10 cellular contexts compared by ENCODE assay signal in genomic region chr1:186420923-186421322, GRCh38. TPM values are rescaled to one million over a fixed set of nuclear protein-coding genes. Genes with fewer than 3 reads are reported as not detected.
DNase-seq lines count a peak whose midpoint lies in the region; ATAC-seq, FAIRE-seq and TF ChIP-seq lines count a peak whose summit lies in the region.
"Had no signal": no experiment of that assay in that cellular context is flagged by ENCODE, and none has a peak within 500 bp of the region (broad histone marks: within the 10 kb centered on the region; RNA-seq: fewer than 3 reads in every experiment).

No MANE protein-coding gene starts in this region.

- ATAC-seq in GM19351 (IDR thresholded peaks at IDR 0.05; ENCODE audit: unreplicated experiment): peak; percentile 96
- peak; percentile 92 for ATAC-seq in HG03045 (IDR thresholded peaks at IDR 0.05; ENCODE audit: unreplicated experiment)
- ATAC-seq in naive thymus-derived CD4-positive, alpha-beta T cell: no peak

- no peaks in the 10 kb centered on the region for H3K9me3 ChIP-seq in naive thymus-derived CD4-positive, alpha-beta T cell (ENCODE audit: control insufficient read depth in 2 of 3, low read length in 3 of 3)
- H3K9me3 ChIP-seq: colonic mucosa had no signal

- no peaks in the 10 kb centered on the region for H3K27me3 Mint-ChIP-seq in CD14-positive monocyte (ENCODE audit: low read depth in 3 of 3)
- no peaks in the 10 kb centered on the region for H3K27me3 Mint-ChIP-seq in naive thymus-derived CD4-positive, alpha-beta T cell

- peaks cover 26 to 42% of the 10 kb centered on the region in 2 donors for H3K36me3 Mint-ChIP-seq in CD14-positive monocyte
- peaks cover 0 to 34% (median 27%) of the 10 kb centered on the region in 5 donors for H3K36me3 Mint-ChIP-seq in naive thymus-derived CD4-positive, alpha-beta T cell

- intact Hi-C loops in CD14-positive monocyte (cut with micrococcal nuclease): no loop called here
- intact Hi-C loops in naive thymus-derived CD4-positive, alpha-beta T cell (cut with micrococcal nuclease): loop anchor here in 1 of 2 donors (1.0 to 5.0 kb wide), 3 partner anchors 17 to 196 kb away; partner anchors contain the start of genes ODR4 and TPR

- H3K27ac ChIP-seq in naive thymus-derived CD4-positive, alpha-beta T cell (ENCODE audit: low read depth, low read length): no peak overlapping the region
- H3K27ac ChIP-seq: colonic mucosa had no signal

- peak; percentile 94 for FAIRE-seq in TTC549 (lab: Jason Lieb, UNC)

- POLR2A ChIA-PET in naive thymus-derived CD4-positive, alpha-beta T cell (lab: Charles Lee): no interaction called here

- peak; percentile 23 for DNase-seq in EH (ENCODE audit: low read depth)
- no peak for DNase-seq in CD14-positive monocyte (ENCODE audit: low spot score)
- DNase-seq in naive thymus-derived CD4-positive, alpha-beta T cell: no peak
- DNase-seq in NCI-H774 (lab: John Stamatoyannopoulos, UW): no peak
- no peak for DNase-seq in NCI-H524 (lab: John Stamatoyannopoulos, UW)
- DNase-seq: colonic mucosa, DMS153 had no signal

- no peaks in the 10 kb centered on the region for H3K27me3 ChIP-seq in naive thymus-derived CD4-positive, alpha-beta T cell (ENCODE audit: control insufficient read depth in 2 of 2, insufficient read depth in 2 of 2, low read length in 2 of 2)
- H3K27me3 ChIP-seq: colonic mucosa had no signal

- no peak for TF ChIP-seq CTCF in CD14-positive monocyte (IDR thresholded peaks at IDR 0.05)

- H3K36me3 ChIP-seq in naive thymus-derived CD4-positive, alpha-beta T cell (ENCODE audit: control insufficient read depth in 2 of 3, insufficient read depth in 3 of 3, low read length in 3 of 3): peaks cover 0 to 13% (median 4%) of the 10 kb centered on the region in 3 experiments
- H3K36me3 ChIP-seq: colonic mucosa had no signal

- no peak overlapping the region for H3K4me3 ChIP-seq in naive thymus-derived CD4-positive, alpha-beta T cell (ENCODE audit: low read length)
- H3K4me3 ChIP-seq: colonic mucosa had no signal

- peaks cover 0 to 2% (median 0%) of the 10 kb centered on the region in 7 donors for H3K9me3 Mint-ChIP-seq in CD14-positive monocyte
- peaks cover 0 to 3% (median 0%) of the 10 kb centered on the region in 11 donors for H3K9me3 Mint-ChIP-seq in naive thymus-derived CD4-positive, alpha-beta T cell

- H3K4me3 Mint-ChIP-seq in CD14-positive monocyte: no peak overlapping the region
- H3K4me3 Mint-ChIP-seq in naive thymus-derived CD4-positive, alpha-beta T cell: peak overlapping the region in 1 of 10 donors; percentile 75

- CTCF ChIA-PET in naive thymus-derived CD4-positive, alpha-beta T cell (lab: Charles Lee): interaction anchor here (0.6 kb wide), 1 partner anchor 112 kb away, joined by 3 read pairs; no protein-coding TSS in a partner anchor

- H3K4me1 ChIP-seq in naive thymus-derived CD4-positive, alpha-beta T cell (ENCODE audit: control insufficient read depth in 2 of 2, insufficient read depth in 2 of 2, low read length in 2 of 2): no peaks in the 10 kb centered on the region
- H3K4me1 ChIP-seq: colonic mucosa had no signal

- H3K4me1 Mint-ChIP-seq in CD14-positive monocyte: no peaks in the 10 kb centered on the region
- peaks cover 0 to 28% (median 3%) of the 10 kb centered on the region in 7 donors for H3K4me1 Mint-ChIP-seq in naive thymus-derived CD4-positive, alpha-beta T cell

- peak overlapping the region in 2 of 7 donors; percentile 6 to 7 for H3K27ac Mint-ChIP-seq in CD14-positive monocyte
- peak overlapping the region in 4 of 9 donors; percentile 7 to 93 (median 30) for H3K27ac Mint-ChIP-seq in naive thymus-derived CD4-positive, alpha-beta T cell

RNA-seq across cellular contexts. Expression of gene PDC, which starts 40.0 kb away (rescaled TPM):
- polyA plus RNA-seq in CD14-positive monocyte: not detected
- total RNA-seq in naive thymus-derived CD4-positive, alpha-beta T cell: not detected
- not detected for polyA plus RNA-seq in naive thymus-derived CD4-positive, alpha-beta T cell
- total RNA-seq: colonic mucosa had no signal

RNA-seq across cellular contexts. Expression of gene ODR4, which starts 45.3 kb away (rescaled TPM):
- polyA plus RNA-seq in CD14-positive monocyte: 1 to 10 TPM; 6.4 to 9.7 TPM
- total RNA-seq in naive thymus-derived CD4-positive, alpha-beta T cell: 10 to 100 TPM; 13.6 to 19.6 (median 18.3) TPM
- polyA plus RNA-seq in naive thymus-derived CD4-positive, alpha-beta T cell: 1 to 10 TPM; 5.3 to 6.8 TPM

RNA-seq across cellular contexts. Expression of gene TPR, which starts 45.9 kb away (rescaled TPM):
- polyA plus RNA-seq in CD14-positive monocyte: 10 to 100 TPM in 1 of 2 donors, 1 to 10 TPM in 1; 4.3 to 13.2 TPM
- 100 to 1,000 TPM; 118 to 195 (median 158) TPM for total RNA-seq in naive thymus-derived CD4-positive, alpha-beta T cell
- 10 to 100 TPM; 40.3 to 76.2 TPM for polyA plus RNA-seq in naive thymus-derived CD4-positive, alpha-beta T cell
